Comparison of ENCODE assay signal across 1 cellular context in the genomic region with DNA sequence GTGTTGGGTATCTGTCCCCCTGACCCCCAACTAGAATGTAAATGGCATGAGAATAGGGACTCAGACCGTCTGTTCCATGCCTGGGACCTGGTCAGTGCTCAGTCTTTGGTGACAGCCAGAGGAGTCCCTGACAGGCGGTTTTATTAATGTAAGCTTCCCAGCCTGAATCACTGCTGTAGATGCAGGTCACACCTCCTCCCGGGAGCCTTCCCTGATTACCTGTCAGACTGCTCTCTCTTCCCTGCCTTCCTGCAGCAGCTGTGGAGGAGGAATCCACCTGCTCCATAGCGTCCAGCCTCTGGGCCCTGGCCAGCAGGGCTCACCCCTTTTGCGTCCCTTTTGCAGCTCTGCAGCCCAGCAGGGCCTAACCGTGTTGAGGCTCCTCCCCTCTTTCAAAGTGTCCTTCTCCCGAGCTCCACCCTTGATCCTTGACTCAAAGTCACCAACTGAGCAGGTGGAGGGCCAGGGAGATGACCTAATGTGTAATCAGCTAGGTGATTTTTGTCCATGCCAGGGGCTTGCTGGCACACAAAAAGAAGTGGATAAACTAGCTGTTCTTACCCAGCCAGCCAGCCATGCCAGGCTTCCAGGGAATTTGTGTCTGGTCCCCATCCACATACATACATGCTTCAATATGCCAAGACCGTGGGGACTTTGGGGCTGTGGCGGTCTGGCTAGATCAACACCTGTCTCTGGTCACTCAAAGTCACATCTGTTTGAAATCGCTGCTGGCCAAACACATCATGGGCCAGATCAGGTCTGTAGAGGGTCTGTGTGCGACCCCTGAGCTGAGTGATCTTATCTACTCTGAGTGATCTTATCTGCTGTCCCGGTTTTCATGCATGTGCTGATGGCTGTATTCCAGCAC.
TF ChIP-seq lines count a peak whose summit lies in the region.

No MANE protein-coding gene starts in this region.

TF ChIP-seq in K562, 482 proteins besides CTCF, POLR2A, EP300 and RAD21:
- TF ChIP-seq ZKSCAN3 (CRISPR knock-in tag; IDR thresholded peaks at IDR 0.05) (no peak), MED1 (CRISPR knock-in tag; IDR thresholded peaks at IDR 0.05; ENCODE audit: borderline replicate concordance) (no peak), NFE2 (IDR thresholded peaks at IDR 0.05; ENCODE audit: low read depth) (no peak), THRB (CRISPR knock-in tag; conservative IDR thresholded peaks at IDR 0.05) (no peak), RBM25 (IDR thresholded peaks at IDR 0.05; ENCODE audit: low read depth, low read length, severe bottlenecking) (peak; percentile 20), ZFP36 (IDR thresholded peaks at IDR 0.05; ENCODE audit: low read depth, low read length, partially characterized antibody) (peak; percentile 90), MTF1 (CRISPR knock-in tag; IDR thresholded peaks at IDR 0.05; ENCODE audit: borderline replicate concordance) (no peak), ELF1 (tag; IDR thresholded peaks at IDR 0.05) (no peak)
